ENCODE assay signal across 9 cellular contexts in the genomic region with DNA sequence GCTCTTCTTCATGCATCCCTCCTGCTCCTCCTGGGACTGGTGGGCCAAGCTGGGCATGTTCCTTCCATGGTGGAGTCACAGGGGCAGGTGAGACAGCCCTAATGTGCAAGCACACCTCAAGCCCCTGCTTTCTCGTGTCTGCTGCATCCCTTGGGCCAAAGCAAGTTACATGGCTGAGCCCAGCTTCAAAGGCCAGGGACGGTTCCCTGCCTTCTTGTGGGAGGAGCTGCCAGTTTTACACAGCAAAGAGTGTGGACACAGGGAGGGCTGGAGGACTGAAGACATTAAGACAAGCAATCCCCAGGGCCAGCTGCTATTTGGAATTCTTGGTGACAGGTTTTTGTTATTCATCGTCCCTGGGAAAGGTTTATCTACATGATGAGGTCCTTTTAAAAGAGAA.
"Had no signal": no experiment of that assay in that cellular context is flagged by ENCODE, and none has a peak within 500 bp of the region (broad histone marks: within the 10 kb centered on the region; RNA-seq: fewer than 3 reads in every experiment).

No MANE protein-coding gene starts in this region.

- H3K9me3 Mint-ChIP-seq: HFFc6 had no signal

- H3K9me3 ChIP-seq: HAP-1 had no signal

- H3K36me3 ChIP-seq: HAP-1 had no signal

- ATAC-seq: HCT116, K562 had no signal

- H3K4me1 ChIP-seq: HAP-1 had no signal

- H3K4me3 Mint-ChIP-seq: HFFc6 had no signal

- DNase-seq: GM23248, H7, HFFc6, IMR-90, KG1 had no signal

- H2AFZ ChIP-seq: GM23248 had no signal

- H3K27ac Mint-ChIP-seq: HFFc6 had no signal

- H3K9ac ChIP-seq: GM23248 had no signal

- H3K27ac ChIP-seq: GM23248 had no signal

- H3K4me3 ChIP-seq: GM23248, HAP-1, K562 had no signal

- FAIRE-seq: HTR-8/SVneo, K562 had no signal
